25 cellular contexts compared by ENCODE assay signal in genomic region chr2:161972866-161973265, GRCh38.
"Had no signal": no experiment of that assay in that cellular context is flagged by ENCODE, and none has a peak within 500 bp of the region (broad histone marks: within the 10 kb centered on the region; RNA-seq: fewer than 3 reads in every experiment).

No MANE protein-coding gene starts in this region.

- H3K9me3 Mint-ChIP-seq: stimulated activated memory B cell treated with anti-CD40 and anti-IgM and Interleukin-4, amounts not matched to agents 10 μg/mL and 1 μg/mL and 100 μg/mL, for 72 hours had no signal

- DNase-seq: activated CD4-positive, alpha-beta T cell treated with anti-CD3 and anti-CD28 coated beads, Interleukin-2, amount 10 ng/mL, durations not matched to agents 7 days and 5 days; activated CD4-positive, CD25-positive, alpha-beta regulatory T cell treated with anti-CD3 and anti-CD28 coated beads, Interleukin-2, amount 50 U/mL, for 72 hours; activated CD8-positive, alpha-beta T cell treated with anti-CD3 and anti-CD28 coated beads for 36 hours; activated naive CD4-positive, alpha-beta T cell treated with Interleukin-2 at 50 U/mL for 16 hours; activated T-cell treated with anti-CD3 and anti-CD28 coated beads, Interleukin-2, amount 50 U/mL, for 1 hour; anterior cingulate cortex; body of pancreas; dorsolateral prefrontal cortex; head of caudate nucleus; hypothalamus; left ventricle myocardium superior; midbrain; nucleus accumbens; right cardiac atrium; stimulated activated CD4-positive, alpha-beta T cell treated with anti-CD3 and anti-CD28 coated beads, Interleukin-2, amount 100 ng/mL, for 24 hours; stomach; WERI-Rb-1 had no signal

- H3K4me1 ChIP-seq: body of pancreas, gastroesophageal sphincter, parathyroid adenoma, stomach, suprapubic skin, tibial nerve had no signal

- H3K4me3 ChIP-seq: body of pancreas, dorsolateral prefrontal cortex, gastroesophageal sphincter, stomach, suprapubic skin, tibial nerve had no signal

- FAIRE-seq: TTC549 had no signal

- H2AFZ ChIP-seq: parathyroid adenoma had no signal

- ATAC-seq: body of pancreas; gastroesophageal sphincter; left ventricle myocardium superior; right cardiac atrium; stimulated activated memory B cell treated with anti-CD40 and anti-IgM and Interleukin-4, amounts not matched to agents 10 μg/mL and 1 μg/mL and 100 μg/mL, for 72 hours had no signal

- H3K27ac ChIP-seq: body of pancreas, epithelial cell of prostate, gastroesophageal sphincter, parathyroid adenoma, stomach, suprapubic skin, tibial nerve, WERI-Rb-1 had no signal

- H3K36me3 Mint-ChIP-seq: stimulated activated memory B cell treated with anti-CD40 and anti-IgM and Interleukin-4, amounts not matched to agents 10 μg/mL and 1 μg/mL and 100 μg/mL, for 72 hours had no signal

- H3K4me3 Mint-ChIP-seq: activated CD4-positive, alpha-beta T cell treated with anti-CD3 and anti-CD28 coated beads, Interleukin-2, amount 10 ng/mL, durations not matched to agents 7 days and 5 days; activated CD8-positive, alpha-beta T cell treated with anti-CD3 and anti-CD28 coated beads for 36 hours; stimulated activated memory B cell treated with anti-CD40 and anti-IgM and Interleukin-4, amounts not matched to agents 10 μg/mL and 1 μg/mL and 100 μg/mL, for 72 hours; T-helper 2 cell treated with Interferon-gamma antibody and Interleukin-4, amounts not matched to agents 5 μg/mL and 100 μg/mL, for 36 hours had no signal

- H3K4me1 Mint-ChIP-seq: stimulated activated memory B cell treated with anti-CD40 and anti-IgM and Interleukin-4, amounts not matched to agents 10 μg/mL and 1 μg/mL and 100 μg/mL, for 72 hours had no signal

- H3K9me3 ChIP-seq: body of pancreas, gastroesophageal sphincter, stomach, suprapubic skin, tibial nerve had no signal

- H3K27me3 Mint-ChIP-seq: activated CD4-positive, alpha-beta T cell treated with anti-CD3 and anti-CD28 coated beads, Interleukin-2, amount 10 ng/mL, durations not matched to agents 7 days and 5 days; activated CD8-positive, alpha-beta T cell treated with anti-CD3 and anti-CD28 coated beads for 36 hours had no signal

- H3K27me3 ChIP-seq: body of pancreas, dorsolateral prefrontal cortex, gastroesophageal sphincter, stomach, suprapubic skin, tibial nerve had no signal

- H3K36me3 ChIP-seq: gastroesophageal sphincter, stomach, suprapubic skin, tibial nerve, WERI-Rb-1 had no signal

- H3K79me2 ChIP-seq: parathyroid adenoma had no signal

- H3K27ac Mint-ChIP-seq: activated CD4-positive, alpha-beta T cell treated with anti-CD3 and anti-CD28 coated beads, Interleukin-2, amount 10 ng/mL, durations not matched to agents 7 days and 5 days; stimulated activated memory B cell treated with anti-CD40 and anti-IgM and Interleukin-4, amounts not matched to agents 10 μg/mL and 1 μg/mL and 100 μg/mL, for 72 hours; T-helper 2 cell treated with Interferon-gamma antibody and Interleukin-4, amounts not matched to agents 5 μg/mL and 100 μg/mL, for 36 hours had no signal

- H3K9ac ChIP-seq: parathyroid adenoma had no signal
